10 cellular contexts compared by ENCODE assay signal in genomic region chr12:124995200-124995961, GRCh38. TPM values are rescaled to one million over a fixed set of nuclear protein-coding genes. Genes with fewer than 3 reads are reported as not detected.
DNase-seq lines count a peak whose midpoint lies in the region; ATAC-seq and TF ChIP-seq lines count a peak whose summit lies in the region.
"Had no signal": no experiment of that assay in that cellular context is flagged by ENCODE, and none has a peak within 500 bp of the region (broad histone marks: within the 10 kb centered on the region; RNA-seq: fewer than 3 reads in every experiment).

No MANE protein-coding gene starts in this region.

- peak overlapping the region; percentile 87 to 90 for H3K27ac Mint-ChIP-seq in activated naive CD4-positive, alpha-beta T cell treated with anti-CD3 and anti-CD28 coated beads, Interleukin-2, amount 50 U/mL, for 72 hours
- H3K27ac Mint-ChIP-seq in nephron = no peak overlapping the region

- peak overlapping the region; percentile 84; the same call in 1 of the 2 replicates for H3K9ac ChIP-seq in ES-I3 (ENCODE audit: low read depth, low read length)

- peaks cover 16 to 21% of the 10 kb centered on the region in 2 donors for H3K36me3 Mint-ChIP-seq in activated naive CD4-positive, alpha-beta T cell treated with anti-CD3 and anti-CD28 coated beads, Interleukin-2, amount 50 U/mL, for 72 hours
- no peaks in the 10 kb centered on the region for H3K36me3 Mint-ChIP-seq in nephron (ENCODE audit: low read depth)

- H3K27me3 Mint-ChIP-seq in nephron (ENCODE audit: low read depth) = peaks cover 14% of the 10 kb centered on the region

- TF ChIP-seq CTCF in nephron (IDR thresholded peaks at IDR 0.05; ENCODE audit: unreplicated experiment in 3 of 3) = no peak

- intact Hi-C loops in left ventricle myocardium superior (cut with micrococcal nuclease) = no loop called here

- no peaks in the 10 kb centered on the region for H3K9me3 ChIP-seq in ES-I3 (ENCODE audit: control insufficient read depth, insufficient read depth, low read length)

- peak overlapping the region; percentile 91 to 92 (median 91) for H3K4me3 Mint-ChIP-seq in nephron

- H3K9me3 Mint-ChIP-seq in activated naive CD4-positive, alpha-beta T cell treated with anti-CD3 and anti-CD28 coated beads, Interleukin-2, amount 50 U/mL, for 72 hours = no peaks in the 10 kb centered on the region
- H3K9me3 Mint-ChIP-seq in nephron = no peaks in the 10 kb centered on the region

- no peak for ATAC-seq in activated naive CD4-positive, alpha-beta T cell treated with anti-CD3 and anti-CD28 coated beads, Interleukin-2, amount 50 U/mL, for 72 hours
- ATAC-seq in HG03045 (IDR thresholded peaks at IDR 0.05; ENCODE audit: unreplicated experiment) (no peak), left ventricle myocardium superior (no peak), HG03139 (IDR thresholded peaks at IDR 0.05; ENCODE audit: unreplicated experiment) (no peak)

- no peak for DNase-seq in Jurkat, Clone E6-1 (ENCODE audit: low read depth, low spot score)
- DNase-seq in activated naive CD4-positive, alpha-beta T cell treated with anti-CD3 and anti-CD28 coated beads, Interleukin-2, amount 50 U/mL, for 72 hours (ENCODE audit: low spot score in 2 of 2) = no peak
- DNase-seq in NCI-H82 treated with DMSO at 0.1 percent for 48 hours (lab: John Stamatoyannopoulos, UW; ENCODE audit: unreplicated experiment) (no peak), left ventricle myocardium superior (no peak)
- DNase-seq: NCI-H524 treated with DMSO at 0.1 percent for 48 hours had no signal

- peak overlapping the region; percentile 88 for H3K4me3 ChIP-seq in Jurkat, Clone E6-1 (ENCODE audit: low read length)

- peaks cover 16% of the 10 kb centered on the region for H3K4me1 Mint-ChIP-seq in nephron

- H3K36me3 ChIP-seq in ES-I3 (ENCODE audit: insufficient read depth, low read length) = 0 out of 2 replicates have a peak, but pooled peaks cover 2% of the 10 kb centered on the region
- H3K36me3 ChIP-seq: cardiac muscle cell had no signal

- H3K4me1 ChIP-seq in ES-I3 (ENCODE audit: insufficient read depth, low read length) = 0 out of 2 replicates have a peak, but pooled peaks cover 3% of the 10 kb centered on the region

RNA-seq across cellular contexts. Expression of gene BRI3BP, which starts 1.9 kb away (rescaled TPM):
- 18.2 TPM for polyA plus RNA-seq in Jurkat, Clone E6-1 (2012; ENCODE audit: insufficient read depth, insufficient read length)
- total RNA-seq in activated naive CD4-positive, alpha-beta T cell treated with anti-CD3 and anti-CD28 coated beads, Interleukin-2, amount 50 U/mL, for 72 hours = 10 to 100 TPM in 1 of 2 donors, 1 to 10 TPM in 1; 9.2 to 28.0 TPM
- 4.2 TPM for total RNA-seq in left ventricle myocardium superior

RNA-seq across cellular contexts. Expression of gene DHX37, which starts 6.5 kb away (rescaled TPM):
- 30.3 TPM for polyA plus RNA-seq in Jurkat, Clone E6-1 (2012; ENCODE audit: insufficient read depth, insufficient read length)
- total RNA-seq in activated naive CD4-positive, alpha-beta T cell treated with anti-CD3 and anti-CD28 coated beads, Interleukin-2, amount 50 U/mL, for 72 hours = 10 to 100 TPM; 30.3 to 35.6 TPM
- 5.0 TPM for total RNA-seq in left ventricle myocardium superior

Comparison
In these comparisons a context has a peak if more than half of its experiments do, and no peak if none do; other contexts are left out.
1. H3K27ac Mint-ChIP-seq: peak in activated naive CD4-positive, alpha-beta T cell treated with anti-CD3 and anti-CD28 coated beads, Interleukin-2, amount 50 U/mL, for 72 hours (2 of 2); none in nephron (0 of 3).